ENCODE assay signal across 33 cellular contexts in genomic region chr7:16323313-16323712, GRCh38.
DNase-seq lines count a peak whose midpoint lies in the region; ATAC-seq and TF ChIP-seq lines count a peak whose summit lies in the region.
"Had no signal": no experiment of that assay in that cellular context is flagged by ENCODE, and none has a peak within 500 bp of the region (broad histone marks: within the 10 kb centered on the region; RNA-seq: fewer than 3 reads in every experiment).

No MANE protein-coding gene starts in this region.

- H3K27ac ChIP-seq in heart left ventricle (peak overlapping the region in 1 of 12 donors; percentile 23), right atrium auricular region (no peak overlapping the region), right cardiac atrium (ENCODE audit: low read length) (no peak overlapping the region)
- H3K27ac ChIP-seq: 22Rv1; A549; BLaER1; BLaER1 treated with 17β-estradiol and CSF1 and Interleukin-3, amounts not matched to agents 10 nM and 100 nM; C4-2B had no signal

- H3K4me3 ChIP-seq in heart left ventricle (no peak overlapping the region), right atrium auricular region (no peak overlapping the region), right cardiac atrium (ENCODE audit: low read length) (no peak overlapping the region)
- H3K4me3 ChIP-seq: A549; BLaER1; BLaER1 treated with 17β-estradiol and CSF1 and Interleukin-3, amounts not matched to agents 10 nM and 100 nM had no signal

- H3K27me3 ChIP-seq in heart left ventricle (no peaks in the 10 kb centered on the region), right atrium auricular region (no peaks in the 10 kb centered on the region), right cardiac atrium (ENCODE audit: control insufficient read depth, insufficient read depth) (no peaks in the 10 kb centered on the region)
- H3K27me3 ChIP-seq: BE2C; BLaER1; BLaER1 treated with 17β-estradiol and CSF1 and Interleukin-3, amounts not matched to agents 10 nM and 100 nM had no signal

- DNase-seq in Right ventricle myocardium superior, result no peak
- no peak for DNase-seq in Right ventricle myocardium inferior (ENCODE audit: missing footprints)
- no peak for DNase-seq in heart left ventricle
- DNase-seq in right atrium auricular region (ENCODE audit: low spot score), result no peak
- no peak for DNase-seq in left cardiac atrium
- no peak for DNase-seq in right cardiac atrium
- no peak for DNase-seq in left ventricle myocardium superior
- no peak for DNase-seq in cardiac septum (ENCODE audit: low spot score)
- DNase-seq: 8988T; ACHN; AML-193; BE2C; C1 segment of cervical spinal cord; Caco-2; Calu3; CD4-positive, alpha-beta memory T cell; CD4-positive, alpha-beta T cell; CD4-positive, CD25-positive, alpha-beta regulatory T cell; CD8-positive, alpha-beta memory T cell; CD8-positive, alpha-beta T cell; COR-L47; DMS 273 treated with DMSO at 0.1 percent for 48 hours; DMS153; DMS53; DMS79; DMS79 treated with DMSO at 0.1 percent for 48 hours; DND-41; EL had no signal

- H3K9me3 ChIP-seq in heart left ventricle, result no peaks in the 10 kb centered on the region
- no peaks in the 10 kb centered on the region for H3K9me3 ChIP-seq in right atrium auricular region
- H3K9me3 ChIP-seq in right cardiac atrium (ENCODE audit: control insufficient read depth, low read length), result no peaks in the 10 kb centered on the region
- H3K9me3 ChIP-seq: A549; BE2C; BLaER1; BLaER1 treated with 17β-estradiol and CSF1 and Interleukin-3, amounts not matched to agents 10 nM and 100 nM; Caco-2 had no signal

- intact Hi-C loops in Right ventricle myocardium superior (cut with DNase I), result no loop called here
- intact Hi-C loops in Right ventricle myocardium inferior (cut with DNase I), result no loop called here
- intact Hi-C loops in heart left ventricle (cut with DNase I), result no loop called here
- intact Hi-C loops in left cardiac atrium (cut with DNase I), result no loop called here
- intact Hi-C loops in right cardiac atrium (cut with DNase I), result no loop called here
- intact Hi-C loops in left ventricle myocardium superior (cut with micrococcal nuclease), result no loop called here
- intact Hi-C loops in cardiac septum (cut with DNase I), result no loop called here

- 37 to 65% (median 52%) methylated on average over 1 of the region's 1 CpG for WGBS in heart left ventricle, 4 donors
- 49% methylated on average over 1 of the region's 1 CpG for WGBS in right cardiac atrium

- H3K4me1 ChIP-seq in heart left ventricle, result peaks cover 0 to 12% (median 0%) of the 10 kb centered on the region in 12 donors
- H3K4me1 ChIP-seq in right atrium auricular region, result no peaks in the 10 kb centered on the region
- H3K4me1 ChIP-seq in right cardiac atrium (ENCODE audit: control insufficient read depth, insufficient read depth, low read length), result no peaks in the 10 kb centered on the region
- H3K4me1 ChIP-seq: BLaER1; BLaER1 treated with 17β-estradiol and CSF1 and Interleukin-3, amounts not matched to agents 10 nM and 100 nM; Caco-2 had no signal

- ATAC-seq in Right ventricle myocardium superior (ENCODE audit: poor library complexity) (peak; percentile 68), Right ventricle myocardium inferior (no peak), heart left ventricle (peak; percentile 45 to 77 (median 66)), left cardiac atrium (peak; percentile 47 to 50), right cardiac atrium (no peak), left ventricle myocardium superior (peak; percentile 72)
- ATAC-seq: A549; CD8-positive, alpha-beta T cell had no signal

- TF ChIP-seq CTCF in heart left ventricle (IDR thresholded peaks at IDR 0.05) (no peak), right atrium auricular region (IDR thresholded peaks at IDR 0.05) (no peak)

- H3K36me3 ChIP-seq in heart left ventricle (no peaks in the 10 kb centered on the region), right atrium auricular region (no peaks in the 10 kb centered on the region)
- H3K36me3 ChIP-seq: BE2C; BLaER1; BLaER1 treated with 17β-estradiol and CSF1 and Interleukin-3, amounts not matched to agents 10 nM and 100 nM had no signal

- no peak for TF ChIP-seq POLR2A in heart left ventricle (IDR thresholded peaks at IDR 0.05)

Comparison
In these comparisons a context has a peak if more than half of its experiments do, and no peak if none do; other contexts are left out.
1. ATAC-seq: peak in Right ventricle myocardium superior (single experiment), heart left ventricle (4 of 4), left cardiac atrium (2 of 2) and left ventricle myocardium superior (single experiment); none in Right ventricle myocardium inferior (single experiment) and right cardiac atrium (0 of 2).